15 cellular contexts compared by ENCODE assay signal in genomic region chr3:192068464-192069254, GRCh38.
A peak's percentile ranks its signal among the peaks of the same experiment; 100 is the strongest.
DNase-seq lines count a peak whose midpoint lies in the region; ATAC-seq, FAIRE-seq and TF ChIP-seq lines count a peak whose summit lies in the region.
"Had no signal": no experiment of that assay in that cellular context is flagged by ENCODE, and none has a peak within 500 bp of the region (broad histone marks: within the 10 kb centered on the region; RNA-seq: fewer than 3 reads in every experiment).

No MANE protein-coding gene starts in this region.

- no peak overlapping the region for H3K27ac ChIP-seq in endothelial cell of umbilical vein (ENCODE audit: insufficient read depth, low read depth, low read length)

- DNase-seq in endothelial cell of umbilical vein (ENCODE audit: low read depth, low spot score): no peak
- DNase-seq in HTR-8/SVneo (ENCODE audit: insufficient read length, low spot score): no peak
- DNase-seq in retina: no peak
- no peak for DNase-seq in 8988T
- no peak for DNase-seq in HT-29 (ENCODE audit: low spot score)
- DNase-seq: activated CD8-positive, alpha-beta memory T cell treated with anti-CD3 and anti-CD28 coated beads, Interleukin-2, amount 50 U/mL, for 48 hours; amniotic stem cell; CD4-positive, alpha-beta memory T cell; dermis blood vessel endothelial cell; kidney; NCI-H2227 treated with DMSO at 0.1 percent for 48 hours; small intestine had no signal

- TF ChIP-seq POLR2A in endothelial cell of umbilical vein (IDR thresholded peaks at IDR 0.05; ENCODE audit: low read depth, low read length): no peak

- no peak overlapping the region for H3K4me2 ChIP-seq in endothelial cell of umbilical vein (ENCODE audit: insufficient read depth, low read length)

- BruUV-seq in endothelial cell of umbilical vein (replicated peaks; lab: Mats Ljungman, UMichigan): no TSS peak

- H3K4me1 ChIP-seq in endothelial cell of umbilical vein (ENCODE audit: control insufficient read depth, extremely low read depth, insufficient read depth, low read length): peaks cover 10% of the 10 kb centered on the region

- dilution Hi-C loops in endothelial cell of umbilical vein (cut with MboI; ENCODE audit: extremely low pct_ligation_motif_present, low sequenced_read_pairs): no loop called here

- POLR2A ChIA-PET in endothelial cell of umbilical vein (lab: Charles Lee): no interaction called here

- H3K4me3 ChIP-seq in endothelial cell of umbilical vein (replicated peaks in 1 of 3; ENCODE audit: insufficient read depth in 1 of 3, low read depth in 1 of 3, low read length in 3 of 3): no peak overlapping the region

- no peaks in the 10 kb centered on the region for H3K27me3 ChIP-seq in endothelial cell of umbilical vein (ENCODE audit: control insufficient read depth in 2 of 2, insufficient read depth in 2 of 2, low read length in 2 of 2)

- no peaks in the 10 kb centered on the region for H3K79me2 ChIP-seq in endothelial cell of umbilical vein (ENCODE audit: control insufficient read depth, insufficient read depth, low read length)

- no peaks in the 10 kb centered on the region for H3K36me3 ChIP-seq in endothelial cell of umbilical vein (ENCODE audit: control insufficient read depth in 2 of 2, extremely low read depth in 1 of 2, insufficient read depth in 2 of 2, low read length in 2 of 2)

- no peaks in the 10 kb centered on the region for H4K20me1 ChIP-seq in endothelial cell of umbilical vein (replicated peaks; ENCODE audit: control insufficient read depth, extremely low read depth, insufficient read depth, low read length)

- no peaks in the 10 kb centered on the region for H3K9me3 ChIP-seq in endothelial cell of umbilical vein (replicated peaks; ENCODE audit: control insufficient read depth, insufficient read depth, low read length)

- FAIRE-seq in endothelial cell of umbilical vein (lab: Jason Lieb, UNC) (peak; percentile 12), HTR-8/SVneo (lab: Jason Lieb, UNC) (no peak)
- FAIRE-seq: kidney, small intestine had no signal

- TF ChIP-seq CTCF in endothelial cell of umbilical vein (IDR thresholded peaks at IDR 0.05; ENCODE audit: extremely low read depth in 1 of 2, insufficient read depth in 1 of 2, low read depth in 1 of 2, low read length in 2 of 2): no peak

- intact Hi-C loops in endothelial cell of umbilical vein (cut with micrococcal nuclease): loop anchor here (10.0 kb wide), 1 partner anchor 734 kb away; the partner anchor contains the start of gene UTS2B

- no peak overlapping the region for H2AFZ ChIP-seq in endothelial cell of umbilical vein (ENCODE audit: low read depth, low read length)

- peak; percentile 81 for ATAC-seq in GM18907 (IDR thresholded peaks at IDR 0.05; ENCODE audit: unreplicated experiment)
- ATAC-seq in GM21619 (IDR thresholded peaks at IDR 0.05; ENCODE audit: unreplicated experiment): peak; percentile 67
- ATAC-seq in HG03108 (IDR thresholded peaks at IDR 0.05; ENCODE audit: unreplicated experiment): peak; percentile 56

- H3K9me1 ChIP-seq in endothelial cell of umbilical vein (replicated peaks; ENCODE audit: control insufficient read depth, extremely low read depth, insufficient read depth, low read length): no peaks in the 10 kb centered on the region

- H3K9ac ChIP-seq in endothelial cell of umbilical vein (replicated peaks; ENCODE audit: extremely low read depth, insufficient read depth, low read length): no peak overlapping the region

- CTCF ChIA-PET in endothelial cell of umbilical vein (lab: Charles Lee): no interaction called here

TF ChIP-seq in endothelial cell of umbilical vein, 7 proteins besides CTCF, POLR2A, EP300 and RAD21:
- no peak for TF ChIP-seq EZH2 (IDR thresholded peaks at IDR 0.05; ENCODE audit: borderline replicate concordance, low read depth, low read length, severe bottlenecking)
- TF ChIP-seq POLR2AphosphoS5 (IDR thresholded peaks at IDR 0.05; ENCODE audit: insufficient read depth, low read depth, low read length): no peak
- no peak for TF ChIP-seq FOS (IDR thresholded peaks at IDR 0.05; ENCODE audit: borderline replicate concordance, insufficient read depth, low read length)
- TF ChIP-seq MYC (IDR thresholded peaks at IDR 0.05; ENCODE audit: low read depth, low read length): no peak
- TF ChIP-seq GATA2 (IDR thresholded peaks at IDR 0.05; ENCODE audit: insufficient read depth, insufficient read length, low read depth, low read length): no peak
- TF ChIP-seq, protein P1, sequence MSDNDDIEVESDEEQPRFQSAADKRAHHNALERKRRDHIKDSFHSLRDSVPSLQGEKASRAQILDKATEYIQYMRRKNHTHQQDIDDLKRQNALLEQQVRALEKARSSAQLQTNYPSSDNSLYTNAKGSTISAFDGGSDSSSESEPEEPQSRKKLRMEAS (IDR thresholded peaks at IDR 0.05; ENCODE audit: insufficient read depth, insufficient read length): no peak
- no peak for TF ChIP-seq JUN (IDR thresholded peaks at IDR 0.05; ENCODE audit: borderline replicate concordance, insufficient read depth, insufficient read length, low read depth)
